Comparison of ENCODE assay signal across 1 cellular context in genomic region chr3:174951498-174951897, GRCh38.
TF ChIP-seq lines count a peak whose summit lies in the region.

No MANE protein-coding gene starts in this region.

TF ChIP-seq in HCT116, 20 proteins besides CTCF, POLR2A, EP300 and RAD21 (continued from another document):
- TF ChIP-seq SIN3A (IDR thresholded peaks at IDR 0.05; ENCODE audit: low read depth) (no peak), TCF7L2 (IDR thresholded peaks at IDR 0.05; ENCODE audit: borderline replicate concordance, extremely low read depth, insufficient read depth, insufficient read length) (no peak)
- TF ChIP-seq, protein P1, sequence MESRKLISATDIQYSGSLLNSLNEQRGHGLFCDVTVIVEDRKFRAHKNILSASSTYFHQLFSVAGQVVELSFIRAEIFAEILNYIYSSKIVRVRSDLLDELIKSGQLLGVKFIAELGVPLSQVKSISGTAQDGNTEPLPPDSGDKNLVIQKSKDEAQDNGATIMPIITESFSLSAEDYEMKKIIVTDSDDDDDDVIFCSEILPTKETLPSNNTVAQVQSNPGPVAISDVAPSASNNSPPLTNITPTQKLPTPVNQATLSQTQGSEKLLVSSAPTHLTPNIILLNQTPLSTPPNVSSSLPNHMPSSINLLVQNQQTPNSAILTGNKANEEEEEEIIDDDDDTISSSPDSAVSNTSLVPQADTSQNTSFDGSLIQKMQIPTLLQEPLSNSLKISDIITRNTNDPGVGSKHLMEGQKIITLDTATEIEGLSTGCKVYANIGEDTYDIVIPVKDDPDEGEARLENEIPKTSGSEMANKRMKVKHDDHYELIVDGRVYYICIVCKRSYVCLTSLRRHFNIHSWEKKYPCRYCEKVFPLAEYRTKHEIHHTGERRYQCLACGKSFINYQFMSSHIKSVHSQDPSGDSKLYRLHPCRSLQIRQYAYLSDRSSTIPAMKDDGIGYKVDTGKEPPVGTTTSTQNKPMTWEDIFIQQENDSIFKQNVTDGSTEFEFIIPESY (IDR thresholded peaks at IDR 0.05; ENCODE audit: extremely low read depth, insufficient replicate concordance, low read length): no peak
TF ChIP-seq in HCT116: peak in this region for 0.
